10 cellular contexts compared by ENCODE assay signal in genomic region chr7:45919947-45920542, GRCh38. TPM values are rescaled to one million over a fixed set of nuclear protein-coding genes. Genes with fewer than 3 reads are reported as not detected.
A peak's percentile ranks its signal among the peaks of the same experiment; 100 is the strongest.
DNase-seq lines count a peak whose midpoint lies in the region; ATAC-seq, FAIRE-seq and TF ChIP-seq lines count a peak whose summit lies in the region.
"Had no signal": no experiment of that assay in that cellular context is flagged by ENCODE, and none has a peak within 500 bp of the region (broad histone marks: within the 10 kb centered on the region; RNA-seq: fewer than 3 reads in every experiment).

No MANE protein-coding gene starts in this region.

- H3K4me3 Mint-ChIP-seq in effector memory CD8-positive, alpha-beta T cell, result peak overlapping the region; percentile 71 to 81
- H3K4me3 Mint-ChIP-seq in naive thymus-derived CD4-positive, alpha-beta T cell, result peak overlapping the region; percentile 47 to 82 (median 62)

- ATAC-seq in A549, result no peak
- ATAC-seq in effector memory CD8-positive, alpha-beta T cell (replicated peaks), result no peak
- no peak for ATAC-seq in naive thymus-derived CD4-positive, alpha-beta T cell
- no peak for ATAC-seq in HG02623 (IDR thresholded peaks at IDR 0.05; ENCODE audit: unreplicated experiment)
- no peak for ATAC-seq in HG03442 (IDR thresholded peaks at IDR 0.05; ENCODE audit: unreplicated experiment)

- peaks cover 11 to 17% of the 10 kb centered on the region in 2 donors for H3K4me1 Mint-ChIP-seq in effector memory CD8-positive, alpha-beta T cell (ENCODE audit: low read depth in 2 of 2)
- H3K4me1 Mint-ChIP-seq in naive thymus-derived CD4-positive, alpha-beta T cell, result peaks cover 14 to 33% (median 26%) of the 10 kb centered on the region in 7 donors

- no peak overlapping the region for H3K9ac ChIP-seq in HUES6 (ENCODE audit: low read length)

- peak overlapping the region; percentile 66 for H3K4me3 ChIP-seq in A549
- peak overlapping the region; percentile 74 for H3K4me3 ChIP-seq in HUES6 (ENCODE audit: low read depth, low read length)
- no peak overlapping the region for H3K4me3 ChIP-seq in naive thymus-derived CD4-positive, alpha-beta T cell (ENCODE audit: low read length)
- H3K4me3 ChIP-seq: SK-N-MC had no signal

- CTCF ChIA-PET in A549 (lab: Yijun Ruan, JAX), result interaction anchor here (0.6 to 11.7 kb wide), 14 partner anchors 18 to 1345 kb away, joined by 3 to 285 read pairs (median 24); partner anchors contain the start of gene IGFBP1
- CTCF ChIA-PET in naive thymus-derived CD4-positive, alpha-beta T cell (lab: Charles Lee), result interaction anchor here (1.0 kb wide), 1 partner anchor 1168 kb away, joined by 3 read pairs; no protein-coding TSS in a partner anchor

- no peak overlapping the region for H3K27ac Mint-ChIP-seq in effector memory CD8-positive, alpha-beta T cell
- no peak overlapping the region for H3K27ac Mint-ChIP-seq in naive thymus-derived CD4-positive, alpha-beta T cell

- H3K27me3 ChIP-seq in HUES6 (ENCODE audit: control insufficient read depth, insufficient read depth, low read length), result peaks cover 90% of the 10 kb centered on the region
- H3K27me3 ChIP-seq in naive thymus-derived CD4-positive, alpha-beta T cell (ENCODE audit: control insufficient read depth in 2 of 2, insufficient read depth in 2 of 2, low read length in 2 of 2), result peaks cover 0 to 6% of the 10 kb centered on the region in 2 donors

- H3K27ac ChIP-seq in A549 (peak overlapping the region; percentile 78 to 92), HUES6 (ENCODE audit: low read depth, low read length) (no peak overlapping the region)
- H3K27ac ChIP-seq in naive thymus-derived CD4-positive, alpha-beta T cell (ENCODE audit: low read depth, low read length), result no peak overlapping the region
- H3K27ac ChIP-seq: SK-N-MC had no signal

- no peak for TF ChIP-seq RAD21 in A549 (conservative IDR thresholded peaks at IDR 0.05 in 1 of 2, IDR thresholded peaks at IDR 0.05 in 1 of 2)

- peak overlapping the region; percentile 72 for H3K4me2 ChIP-seq in A549

- intact Hi-C loops in naive thymus-derived CD4-positive, alpha-beta T cell (cut with micrococcal nuclease), result loop anchor here (2.0 to 10.0 kb wide), 3 partner anchors 935 to 1899 kb away; no protein-coding TSS in a partner anchor

- no peak for FAIRE-seq in A549 (lab: Jason Lieb, UNC)

- H3K4me1 ChIP-seq in A549 (peaks cover 57% of the 10 kb centered on the region), HUES6 (ENCODE audit: control insufficient read depth, insufficient read depth, low read length) (peaks cover 34% of the 10 kb centered on the region)
- peaks cover 0 to 13% of the 10 kb centered on the region in 2 donors for H3K4me1 ChIP-seq in naive thymus-derived CD4-positive, alpha-beta T cell (ENCODE audit: control insufficient read depth in 2 of 2, insufficient read depth in 2 of 2, low read length in 2 of 2)

- POLR2A ChIA-PET in A549 (lab: Yijun Ruan, JAX), result interaction anchor here (0.6 to 2.0 kb wide), 5 partner anchors 32 to 1181 kb away, joined by 3 to 9 read pairs (median 3); partner anchors contain the start of gene IGFBP1
- POLR2A ChIA-PET in naive thymus-derived CD4-positive, alpha-beta T cell (lab: Charles Lee), result no interaction called here

- H3K9me3 Mint-ChIP-seq in effector memory CD8-positive, alpha-beta T cell, result no peaks in the 10 kb centered on the region
- peaks cover 0 to 4% (median 0%) of the 10 kb centered on the region in 11 donors for H3K9me3 Mint-ChIP-seq in naive thymus-derived CD4-positive, alpha-beta T cell

- TF ChIP-seq EP300 in A549 (IDR thresholded peaks at IDR 0.05), result no peak

- no peaks in the 10 kb centered on the region for H3K36me3 ChIP-seq in HUES6 (ENCODE audit: control insufficient read depth, insufficient read depth, low read length)
- no peaks in the 10 kb centered on the region for H3K36me3 ChIP-seq in naive thymus-derived CD4-positive, alpha-beta T cell (ENCODE audit: control insufficient read depth in 2 of 3, insufficient read depth in 3 of 3, low read length in 3 of 3)

- WGBS in A549 (ENCODE audit: missing lambda C conversion rate), result 17% methylated on average over 23 of the region's 23 CpGs

- H3K27me3 Mint-ChIP-seq in effector memory CD8-positive, alpha-beta T cell, result peaks cover 37 to 76% of the 10 kb centered on the region in 2 donors
- H3K27me3 Mint-ChIP-seq in naive thymus-derived CD4-positive, alpha-beta T cell, result peaks cover 50 to 79% (median 61%) of the 10 kb centered on the region in 5 donors

- no peak for DNase-seq in A549 (ENCODE audit: low read depth in 1 of 2, low spot score in 1 of 2)
- DNase-seq in effector memory CD8-positive, alpha-beta T cell, result no peak
- DNase-seq in naive thymus-derived CD4-positive, alpha-beta T cell, result no peak
- no peak for DNase-seq in SKM-1 treated with dmso at 0.1 percent for 144 hours (lab: John Stamatoyannopoulos, UW; ENCODE audit: unreplicated experiment)
- no peak for DNase-seq in NK-92 treated with Interleukin-12 subunit alpha and Interleukin-12 subunit beta, amount 100 ng/mL, for 24 hours (lab: John Stamatoyannopoulos, UW)

- TF ChIP-seq POLR2A in A549 (IDR thresholded peaks at IDR 0.05; ENCODE audit: low read length), result no peak

- TF ChIP-seq CTCF in A549 (IDR thresholded peaks at IDR 0.05), result no peak; the same call in 2 of the 3 replicates

- H3K9me3 ChIP-seq in A549 (no peaks in the 10 kb centered on the region), HUES6 (ENCODE audit: control insufficient read depth, insufficient read depth, low read depth, low read length) (no peaks in the 10 kb centered on the region)
- no peaks in the 10 kb centered on the region for H3K9me3 ChIP-seq in naive thymus-derived CD4-positive, alpha-beta T cell (ENCODE audit: control insufficient read depth in 2 of 3, low read length in 3 of 3)

- H3K36me3 Mint-ChIP-seq in effector memory CD8-positive, alpha-beta T cell (ENCODE audit: insufficient read depth), result peaks cover 9% of the 10 kb centered on the region
- H3K36me3 Mint-ChIP-seq in naive thymus-derived CD4-positive, alpha-beta T cell, result no peaks in the 10 kb centered on the region

TF ChIP-seq in A549, 52 proteins besides CTCF, POLR2A, EP300 and RAD21:
- peak; percentile 10; the same call in 1 of the 2 replicates for TF ChIP-seq REST (IDR thresholded peaks at IDR 0.05)
- TF ChIP-seq ZSCAN20 (CRISPR knock-in tag; IDR thresholded peaks at IDR 0.05), result no peak
- no peak for TF ChIP-seq CHD2 (IDR thresholded peaks at IDR 0.05; ENCODE audit: low read length, partially characterized antibody)
- TF ChIP-seq EHF (CRISPR knock-in tag; IDR thresholded peaks at IDR 0.05), result no peak

RNA-seq across cellular contexts. Expression of gene IGFBP3, which starts 1.0 kb away (rescaled TPM):
- polyA plus RNA-seq in A549 (2011; rRNA removed) (291 and 316 TPM in 2 replicates), A549 (2017; fragmentation: RNase III; extraction: RNeasy Plus Mini Kit Qiagen cat#74134 plus additional on column Dnase treatment) (153 to 187 TPM (median 159 TPM) in 3 replicates)
- polyA plus RNA-seq in A549 (2012; cell fraction: cytosol; rRNA removed), result 154 and 218 TPM in 2 replicates
- 290 and 454 TPM in 2 replicates for polyA plus RNA-seq in A549 (2012; cell fraction: nucleus; rRNA removed)
- polyA minus RNA-seq in A549 (2011; rRNA and poly(A)+ RNA removed), result 147 and 182 TPM in 2 replicates
- total RNA-seq in naive thymus-derived CD4-positive, alpha-beta T cell, result 1 to 10 TPM; 3.2 to 9.4 (median 8.5) TPM
- polyA plus RNA-seq in naive thymus-derived CD4-positive, alpha-beta T cell, result 1 to 10 TPM in 1 of 2 donors, under 1 TPM in 1; 0.45 to 1.3 TPM

RNA-seq across cellular contexts. Expression of gene IGFBP1, which starts 31.8 kb away (rescaled TPM):
- polyA plus RNA-seq in A549 (2011; rRNA removed), result 8.4 and 16.9 TPM in 2 replicates
- polyA plus RNA-seq in A549 (2012; cell fraction: cytosol; rRNA removed), result 3.7 and 5.8 TPM in 2 replicates
- 12.8 and 23.6 TPM in 2 replicates for polyA plus RNA-seq in A549 (2012; cell fraction: nucleus; rRNA removed)
- polyA plus RNA-seq in A549 (2017; fragmentation: RNase III; extraction: RNeasy Plus Mini Kit Qiagen cat#74134 plus additional on column Dnase treatment), result 2.7 to 4.4 TPM (median 4.2 TPM) in 3 replicates
- polyA minus RNA-seq in A549 (2011; rRNA and poly(A)+ RNA removed), result 1.7 and 2.1 TPM in 2 replicates
- not detected for total RNA-seq in naive thymus-derived CD4-positive, alpha-beta T cell
- not detected for polyA plus RNA-seq in naive thymus-derived CD4-positive, alpha-beta T cell
- total RNA-seq: subcutaneous adipose tissue had no signal

RNA-seq across cellular contexts. Expression of gene CCDC201, which starts 47.2 kb away (rescaled TPM):
- polyA plus RNA-seq in A549 (2011; rRNA removed) (0.03 TPM in 1 of 2 replicates, not detected in the other), A549 (2017; fragmentation: RNase III; extraction: RNeasy Plus Mini Kit Qiagen cat#74134 plus additional on column Dnase treatment) (not detected in 3 replicates)
- polyA plus RNA-seq in A549 (2012; cell fraction: cytosol; rRNA removed), result not detected in 2 replicates
- not detected in 2 replicates for polyA plus RNA-seq in A549 (2012; cell fraction: nucleus; rRNA removed)
- polyA minus RNA-seq in A549 (2011; rRNA and poly(A)+ RNA removed), result not detected in 2 replicates
- not detected for total RNA-seq in naive thymus-derived CD4-positive, alpha-beta T cell
- polyA plus RNA-seq in naive thymus-derived CD4-positive, alpha-beta T cell, result not detected
- total RNA-seq: subcutaneous adipose tissue had no signal

Comparison
In these comparisons a context has a peak if more than half of its experiments do, and no peak if none do; other contexts are left out.
1. H3K27ac ChIP-seq: peak in A549 (2 of 2); none in HUES6 (single experiment) and naive thymus-derived CD4-positive, alpha-beta T cell (single experiment).
2. RNA of gene IGFBP3, which starts 1.0 kb away (polyA plus RNA-seq): 153 to 454 TPM in A549; 0.45 to 1.3 TPM in naive thymus-derived CD4-positive, alpha-beta T cell; every median in the first group is over 10 times any median in the second.